ENCODE assay signal across 26 cellular contexts in genomic region chr15:63160638-63161037, GRCh38.
"Had no signal": no experiment of that assay in that cellular context is flagged by ENCODE, and none has a peak within 500 bp of the region (broad histone marks: within the 10 kb centered on the region; RNA-seq: fewer than 3 reads in every experiment).

No MANE protein-coding gene starts in this region.

- H3K9me3 ChIP-seq: left lung, lower lobe of right lung, ovary, right atrium auricular region, right lobe of liver, tibial nerve, upper lobe of left lung, vagina had no signal

- H3K4me3 ChIP-seq: left lung, lower lobe of right lung, ovary, right atrium auricular region, right lobe of liver, smooth muscle cell, tibial nerve, upper lobe of left lung, vagina had no signal

- H3K27ac Mint-ChIP-seq: progenitor cell of endocrine pancreas; stimulated activated memory B cell treated with anti-CD40 and anti-IgM and Interleukin-4, amounts not matched to agents 10 μg/mL and 1 μg/mL and 100 μg/mL, for 72 hours had no signal

- H3K27me3 ChIP-seq: left lung, ovary, right atrium auricular region, right lobe of liver, tibial nerve, upper lobe of left lung, vagina had no signal

- H3K9me3 Mint-ChIP-seq: immature natural killer cell; naive thymus-derived CD8-positive, alpha-beta T cell; stimulated activated memory B cell treated with anti-CD40 and anti-IgM and Interleukin-4, amounts not matched to agents 10 μg/mL and 1 μg/mL and 100 μg/mL, for 72 hours had no signal

- H3K4me2 ChIP-seq: smooth muscle cell had no signal

- FAIRE-seq: islet of Langerhans, kidney had no signal

- H3K36me3 ChIP-seq: left lung, lower lobe of right lung, ovary, right atrium auricular region, right lobe of liver, tibial nerve, upper lobe of left lung, vagina had no signal

- H3K27ac ChIP-seq: left lung, lower lobe of right lung, ovary, right atrium auricular region, right lobe of liver, tibial nerve, upper lobe of left lung, vagina had no signal

- H3K4me3 Mint-ChIP-seq: immature natural killer cell; stimulated activated memory B cell treated with anti-CD40 and anti-IgM and Interleukin-4, amounts not matched to agents 10 μg/mL and 1 μg/mL and 100 μg/mL, for 72 hours; stimulated activated naive CD8-positive, alpha-beta T cell treated with anti-CD3 and anti-CD28 coated beads, Interleukin-15, amount 100 ng/mL, for 72 hours had no signal

- DNase-seq: hypothalamus; immature natural killer cell; kidney; left colon; left lung; lower lobe of right lung; mammary epithelial cell; mesenchymal stem cell; naive thymus-derived CD8-positive, alpha-beta T cell; ovary; right lobe of liver; stimulated activated CD4-positive, alpha-beta T cell treated with anti-CD3 and anti-CD28 coated beads, Interleukin-1b, Interleukin-23, amount 100 ng/mL, for 48 hours; stimulated activated CD4-positive, alpha-beta T cell treated with anti-CD3 and anti-CD28 coated beads, Interleukin-2, amount 100 ng/mL, for 48 hours; stimulated activated CD4-positive, alpha-beta T cell treated with anti-CD3 and anti-CD28 coated beads, Interleukin-4, amount 100 ng/mL, for 4 hours; stimulated activated CD8-positive, alpha-beta memory T cell treated with anti-CD3 and anti-CD28 coated beads, Interleukin-4, amount 100 ng/mL, for 48 hours; stimulated activated naive CD4-positive, alpha-beta T cell treated with Interleukin-2 at 50 U/mL for 16 hours; stimulated activated naive CD8-positive, alpha-beta T cell treated with anti-CD3 and anti-CD28 coated beads, Interleukin-15, amount 100 ng/mL, for 72 hours; substantia nigra; upper lobe of left lung had no signal

- ATAC-seq: left colon; left lung; lower lobe of right lung; naive thymus-derived CD8-positive, alpha-beta T cell; right lobe of liver; stimulated activated memory B cell treated with anti-CD40 and anti-IgM and Interleukin-4, amounts not matched to agents 10 μg/mL and 1 μg/mL and 100 μg/mL, for 72 hours; stimulated activated naive CD8-positive, alpha-beta T cell treated with anti-CD3 and anti-CD28 coated beads, Interleukin-15, amount 100 ng/mL, for 72 hours had no signal

- H3K36me3 Mint-ChIP-seq: immature natural killer cell; naive thymus-derived CD8-positive, alpha-beta T cell had no signal

- H3K27me3 Mint-ChIP-seq: naive thymus-derived CD8-positive, alpha-beta T cell; progenitor cell of endocrine pancreas; stimulated activated memory B cell treated with anti-CD40 and anti-IgM and Interleukin-4, amounts not matched to agents 10 μg/mL and 1 μg/mL and 100 μg/mL, for 72 hours; stimulated activated naive CD8-positive, alpha-beta T cell treated with anti-CD3 and anti-CD28 coated beads, Interleukin-15, amount 100 ng/mL, for 72 hours had no signal
